In the genomic region with DNA sequence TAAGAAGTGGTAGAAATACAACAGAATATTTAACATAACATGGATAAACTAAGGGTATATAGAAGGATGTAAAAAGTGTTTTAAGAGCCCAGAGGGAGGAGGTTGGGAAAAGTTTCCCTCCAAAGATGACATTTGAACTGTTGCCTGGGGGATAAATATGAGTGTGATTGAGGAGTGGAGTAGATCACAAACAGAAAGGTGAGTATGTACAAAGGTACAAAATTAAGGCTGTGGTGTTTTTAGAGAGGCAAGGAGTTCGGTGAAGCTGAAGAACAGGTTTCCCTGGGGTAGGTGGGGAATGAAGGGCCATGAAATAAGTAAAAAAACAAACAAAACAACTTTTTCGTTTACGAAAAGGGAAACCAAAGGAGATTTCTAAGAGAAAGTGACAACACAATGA, we compare ENCODE assay signal across 17 cellular contexts.
DNase-seq lines count a peak whose midpoint lies in the region; ATAC-seq and TF ChIP-seq lines count a peak whose summit lies in the region.
"Had no signal": no experiment of that assay in that cellular context is flagged by ENCODE, and none has a peak within 500 bp of the region (broad histone marks: within the 10 kb centered on the region; RNA-seq: fewer than 3 reads in every experiment).

No MANE protein-coding gene starts in this region.

- H3K27ac ChIP-seq in VCaP, result peak overlapping the region; percentile 76
- no peak overlapping the region for H3K27ac ChIP-seq in left lung
- no peak overlapping the region for H3K27ac ChIP-seq in Karpas-422 (ENCODE audit: low read length)
- H3K27ac ChIP-seq: BLaER1 had no signal

- no peaks in the 10 kb centered on the region for H4K20me1 ChIP-seq in Karpas-422 (ENCODE audit: insufficient read depth, low read depth, low read length)
- H4K20me1 ChIP-seq: BLaER1 had no signal

- no peak overlapping the region for H2AFZ ChIP-seq in Karpas-422 (ENCODE audit: low read length)

- TF ChIP-seq CTCF in VCaP (conservative IDR thresholded peaks at IDR 0.05) (no peak), left lung (IDR thresholded peaks at IDR 0.05) (no peak)

- H3K36me3 ChIP-seq in left lung, result no peaks in the 10 kb centered on the region
- H3K36me3 ChIP-seq in Karpas-422 (ENCODE audit: insufficient read depth, low read length), result no peaks in the 10 kb centered on the region
- H3K36me3 ChIP-seq: BLaER1 had no signal

- intact Hi-C loops in left lung (cut with DNase I), result no loop called here

- H3K79me2 ChIP-seq in Karpas-422 (ENCODE audit: low read length), result no peaks in the 10 kb centered on the region

- peak; percentile 18 for DNase-seq in NCI-H510A treated with DMSO at 0.1 percent for 48 hours (lab: John Stamatoyannopoulos, UW)
- no peak for DNase-seq in NCI-H510A (lab: John Stamatoyannopoulos, UW)
- DNase-seq in left lung, result no peak
- DNase-seq in HuH-7.5 (ENCODE audit: low spot score), result no peak
- DNase-seq in superior temporal gyrus (ENCODE audit: extremely low spot score), result no peak
- no peak for DNase-seq in Karpas-422
- DNase-seq: CD8-positive, alpha-beta T cell; GF-D8; MV-4-11; NCI-H1436 treated with DMSO at 0.1 percent for 48 hours; NCI-H2029 treated with DMSO at 0.1 percent for 48 hours; NCI-H524 treated with DMSO at 0.1 percent for 48 hours had no signal

- H3K4me2 ChIP-seq in Karpas-422 (ENCODE audit: low read depth, low read length, poor library complexity, severe bottlenecking), result no peak overlapping the region
- H3K4me2 ChIP-seq: BLaER1, GM23338 had no signal

- peak; percentile 31 for ATAC-seq in left lung
- no peak for ATAC-seq in HG03280 (IDR thresholded peaks at IDR 0.05; ENCODE audit: unreplicated experiment)
- ATAC-seq: CD8-positive, alpha-beta T cell; HCT116 had no signal

- no peak overlapping the region for H3K4me3 ChIP-seq in left lung
- H3K4me3 ChIP-seq in Karpas-422 (ENCODE audit: low read length), result no peak overlapping the region
- H3K4me3 ChIP-seq: BLaER1, GM23338 had no signal

- H3K27me3 ChIP-seq in left lung (no peaks in the 10 kb centered on the region), Karpas-422 (ENCODE audit: low read length) (no peaks in the 10 kb centered on the region)
- H3K27me3 ChIP-seq: BLaER1 had no signal

- no peak overlapping the region for H3K9ac ChIP-seq in Karpas-422 (ENCODE audit: low read length)
- H3K9ac ChIP-seq: BLaER1 had no signal

- H3K4me1 ChIP-seq in left lung (no peaks in the 10 kb centered on the region), Karpas-422 (ENCODE audit: low read length) (no peaks in the 10 kb centered on the region)
- H3K4me1 ChIP-seq: BLaER1 had no signal

- H3K9me2 ChIP-seq in Karpas-422 (replicated peaks; ENCODE audit: insufficient read depth, low read length), result no peaks in the 10 kb centered on the region

- no peaks in the 10 kb centered on the region for H3K9me3 ChIP-seq in left lung
- no peaks in the 10 kb centered on the region for H3K9me3 ChIP-seq in Karpas-422 (ENCODE audit: low read length)
- H3K9me3 ChIP-seq: BLaER1 had no signal
